ENCODE assay signal across 8 cellular contexts in genomic region chr4:165207431-165208321, GRCh38. TPM values are rescaled to one million over a fixed set of nuclear protein-coding genes. Genes with fewer than 3 reads are reported as not detected.
DNase-seq lines count a peak whose midpoint lies in the region; ATAC-seq and TF ChIP-seq lines count a peak whose summit lies in the region.

TSS of gene KLHL2 (plus strand) at chr4:165207561. CDS start at chr4:165207877, 316 bp downstream.

- H3F3A ChIP-seq in Loucy (ENCODE audit: low read depth) = no peaks in the 10 kb centered on the region

- peak within 1 kb of the TSS; percentile 75 for H3K9ac ChIP-seq in Loucy (ENCODE audit: low read depth, low read length, poor library complexity, severe bottlenecking)

- peak within 1 kb of the TSS; percentile 82 for H3K4me2 ChIP-seq in Loucy (ENCODE audit: low read depth, low read length, poor library complexity, severe bottlenecking)

- ATAC-seq in left ventricle myocardium superior (peak; percentile 98), aorta (ENCODE audit: low FRiP score) (peak; percentile 95)

- H3K9me2 ChIP-seq in Loucy (replicated peaks; ENCODE audit: low read depth, low read length) = no peaks in the 10 kb centered on the region

- DNase-seq in GM03348 (ENCODE audit: low spot score) = peak; percentile 95
- peak; percentile 49 for DNase-seq in H4 (ENCODE audit: low spot score)
- DNase-seq in amygdala (lab: John Stamatoyannopoulos, UW) = peak in 48 of 56 donors; percentile 16 to 83 (median 68)
- peak; percentile 91 for DNase-seq in left ventricle myocardium superior
- peak; percentile 76 for DNase-seq in putamen (ENCODE audit: low spot score)
- peak; percentile 91 to 93 for DNase-seq in aorta

- H3K4me3 ChIP-seq in Loucy (ENCODE audit: low read length, poor library complexity, severe bottlenecking) (peak within 1 kb of the TSS; percentile 97), aorta (ENCODE audit: low read length in 2 of 2) (peak within 1 kb of the TSS; percentile 88 to 97)

- peak within 1 kb of the TSS; percentile 52 to 88 for H3K27ac ChIP-seq in aorta (ENCODE audit: low read depth in 1 of 2, low read length in 2 of 2)

- H3K9me3 ChIP-seq in Loucy (ENCODE audit: insufficient read depth, low read depth, low read length) (no peaks in the 10 kb centered on the region), aorta (ENCODE audit: control insufficient read depth, low read length) (no peaks in the 10 kb centered on the region)

- peak within 1 kb of the TSS; percentile 94 for H2AFZ ChIP-seq in Loucy (ENCODE audit: low read length)

- no peak for TF ChIP-seq CTCF in Loucy (conservative IDR thresholded peaks at IDR 0.05; ENCODE audit: low read length)

- intact Hi-C loops in T-helper 1 cell treated with Interleukin-12 subunit alpha and Interleukin-12 subunit beta and Interleukin-4 antibody, amounts not matched to agents 30 ng/mL and 1 ng/mL, for 36 hours (cut with micrococcal nuclease) = loop anchor here (1.0 to 10.0 kb wide), 10 partner anchors 9 to 1713 kb away; partner anchors contain the start of genes MSMO1, TMA16 and TMEM192
- intact Hi-C loops in left ventricle myocardium superior (cut with micrococcal nuclease) = no loop called here
- intact Hi-C loops in aorta (cut with DNase I) = loop anchor here (2.0 to 10.0 kb wide), 3 partner anchors 73 to 119 kb away; partner anchors contain the start of gene MSMO1 (in 2 of the 2)

- peaks cover 23% of the 10 kb centered on the region for H4K20me1 ChIP-seq in Loucy (ENCODE audit: insufficient read depth, low read length, poor library complexity, severe bottlenecking)

- H3K4me1 ChIP-seq in Loucy (ENCODE audit: insufficient read depth, low read length, poor library complexity, severe bottlenecking) = peaks cover 41% of the 10 kb centered on the region
- H3K4me1 ChIP-seq in aorta (ENCODE audit: control insufficient read depth in 1 of 2, insufficient read depth in 2 of 2, low read length in 2 of 2) = no peaks in the 10 kb centered on the region

- H3K36me3 ChIP-seq in Loucy (ENCODE audit: insufficient read depth, low read length) = no peaks in the 10 kb centered on the region
- no peaks in the 10 kb centered on the region for H3K36me3 ChIP-seq in aorta (ENCODE audit: control insufficient read depth in 1 of 2, insufficient read depth in 2 of 2, low read length in 1 of 2)

- no peaks in the 10 kb centered on the region for H3K27me3 ChIP-seq in Loucy (ENCODE audit: insufficient read depth, low read length, poor library complexity, severe bottlenecking)
- H3K27me3 ChIP-seq in aorta (ENCODE audit: control insufficient read depth in 1 of 2, insufficient read depth in 2 of 2, low read length in 1 of 2) = no peaks in the 10 kb centered on the region

- 0% methylated on average over 58 to 116 of the region's 116 CpGs for WGBS in aorta, 2 donors

- H3K79me2 ChIP-seq in Loucy (ENCODE audit: insufficient read depth, low read length) = peaks cover 42% of the 10 kb centered on the region

RNA-seq across cellular contexts. Expression of gene KLHL2, which starts in this region (rescaled TPM):
- total RNA-seq in H4 (2014; rRNA removed; shearing (Covaris generic)) = 12.0 and 13.2 TPM in 2 replicates
- 36.2 and 40.3 TPM in 2 replicates for total RNA-seq in T-helper 1 cell treated with Interleukin-12 subunit alpha and Interleukin-12 subunit beta and Interleukin-4 antibody, amounts not matched to agents 30 ng/mL and 1 ng/mL, for 36 hours
- total RNA-seq in left ventricle myocardium superior = 7.4 TPM
- 10 to 100 TPM; 28.2 to 29.8 TPM for total RNA-seq in aorta
- 10 to 100 TPM; 15.1 to 40.3 TPM for polyA plus RNA-seq in aorta

Comparison
In these comparisons a context has a peak if more than half of its experiments do, and no peak if none do; other contexts are left out.
1. Peak in every context shown above with its lines: DNase-seq, ATAC-seq, H3K4me3 ChIP-seq and H3K27ac ChIP-seq.